In genomic region chr10:119688033-119688508, GRCh38 we compare ENCODE assay signal across 1 cellular context.
TF ChIP-seq lines count a peak whose summit lies in the region.

No MANE protein-coding gene starts in this region.

TF ChIP-seq in K562, 482 proteins besides CTCF, POLR2A, EP300 and RAD21 (continued from another document and continues in another):
- TF ChIP-seq HCFC1 (IDR thresholded peaks at IDR 0.05; ENCODE audit: low read depth, low read length), result no peak
- TF ChIP-seq ZBTB1 (CRISPR knock-in tag; IDR thresholded peaks at IDR 0.05; ENCODE audit: borderline replicate concordance, low read depth), result no peak
- TF ChIP-seq LEF1 (IDR thresholded peaks at IDR 0.05), result no peak
- no peak for TF ChIP-seq CHD1 (IDR thresholded peaks at IDR 0.05; ENCODE audit: low read length)
- no peak for TF ChIP-seq CREB1 (IDR thresholded peaks at IDR 0.05)
- no peak for TF ChIP-seq CREB1 (CRISPR knock-in tag; IDR thresholded peaks at IDR 0.05)
- TF ChIP-seq KLF13 (tag; IDR thresholded peaks at IDR 0.05; ENCODE audit: borderline replicate concordance, low read depth), result peak; percentile 75
- TF ChIP-seq KLF6 (CRISPR knock-in tag; IDR thresholded peaks at IDR 0.05; ENCODE audit: borderline replicate concordance), result peak; percentile 94
- no peak for TF ChIP-seq CBFA2T3 (IDR thresholded peaks at IDR 0.05)
- TF ChIP-seq FOXP1 (CRISPR knock-in tag; IDR thresholded peaks at IDR 0.05), result no peak
- TF ChIP-seq, protein P1, sequence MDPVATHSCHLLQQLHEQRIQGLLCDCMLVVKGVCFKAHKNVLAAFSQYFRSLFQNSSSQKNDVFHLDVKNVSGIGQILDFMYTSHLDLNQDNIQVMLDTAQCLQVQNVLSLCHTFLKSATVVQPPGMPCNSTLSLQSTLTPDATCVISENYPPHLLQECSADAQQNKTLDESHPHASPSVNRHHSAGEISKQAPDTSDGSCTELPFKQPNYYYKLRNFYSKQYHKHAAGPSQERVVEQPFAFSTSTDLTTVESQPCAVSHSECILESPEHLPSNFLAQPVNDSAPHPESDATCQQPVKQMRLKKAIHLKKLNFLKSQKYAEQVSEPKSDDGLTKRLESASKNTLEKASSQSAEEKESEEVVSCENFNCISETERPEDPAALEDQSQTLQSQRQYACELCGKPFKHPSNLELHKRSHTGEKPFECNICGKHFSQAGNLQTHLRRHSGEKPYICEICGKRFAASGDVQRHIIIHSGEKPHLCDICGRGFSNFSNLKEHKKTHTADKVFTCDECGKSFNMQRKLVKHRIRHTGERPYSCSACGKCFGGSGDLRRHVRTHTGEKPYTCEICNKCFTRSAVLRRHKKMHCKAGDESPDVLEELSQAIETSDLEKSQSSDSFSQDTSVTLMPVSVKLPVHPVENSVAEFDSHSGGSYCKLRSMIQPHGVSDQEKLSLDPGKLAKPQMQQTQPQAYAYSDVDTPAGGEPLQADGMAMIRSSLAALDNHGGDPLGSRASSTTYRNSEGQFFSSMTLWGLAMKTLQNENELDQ (CRISPR knock-in tag; IDR thresholded peaks at IDR 0.05; ENCODE audit: borderline replicate concordance), result no peak
- no peak for TF ChIP-seq HES1 (IDR thresholded peaks at IDR 0.05; ENCODE audit: low read depth)
- no peak for TF ChIP-seq KDM5B (IDR thresholded peaks at IDR 0.05; ENCODE audit: insufficient replicate concordance, low read depth, low read length)
- no peak for TF ChIP-seq PREB (CRISPR knock-in tag; IDR thresholded peaks at IDR 0.05)
- no peak for TF ChIP-seq GATA2 (CRISPR knock-in tag; IDR thresholded peaks at IDR 0.05)
- no peak for TF ChIP-seq MAFF (IDR thresholded peaks at IDR 0.05; ENCODE audit: low read length)
- TF ChIP-seq, protein P2, sequence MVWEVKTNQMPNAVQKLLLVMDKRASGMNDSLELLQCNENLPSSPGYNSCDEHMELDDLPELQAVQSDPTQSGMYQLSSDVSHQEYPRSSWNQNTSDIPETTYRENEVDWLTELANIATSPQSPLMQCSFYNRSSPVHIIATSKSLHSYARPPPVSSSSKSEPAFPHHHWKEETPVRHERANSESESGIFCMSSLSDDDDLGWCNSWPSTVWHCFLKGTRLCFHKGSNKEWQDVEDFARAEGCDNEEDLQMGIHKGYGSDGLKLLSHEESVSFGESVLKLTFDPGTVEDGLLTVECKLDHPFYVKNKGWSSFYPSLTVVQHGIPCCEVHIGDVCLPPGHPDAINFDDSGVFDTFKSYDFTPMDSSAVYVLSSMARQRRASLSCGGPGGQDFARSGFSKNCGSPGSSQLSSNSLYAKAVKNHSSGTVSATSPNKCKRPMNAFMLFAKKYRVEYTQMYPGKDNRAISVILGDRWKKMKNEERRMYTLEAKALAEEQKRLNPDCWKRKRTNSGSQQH (CRISPR knock-in tag; IDR thresholded peaks at IDR 0.05), result 0 out of 2 replicates have a peak, but pooled peaks have one; percentile 40
- TF ChIP-seq PHF20 (IDR thresholded peaks at IDR 0.05; ENCODE audit: partially characterized antibody), result no peak
- no peak for TF ChIP-seq MLLT1 (IDR thresholded peaks at IDR 0.05)
- no peak for TF ChIP-seq BHLHE40 (IDR thresholded peaks at IDR 0.05; ENCODE audit: low read length)
- TF ChIP-seq KHSRP (IDR thresholded peaks at IDR 0.05), result no peak
- TF ChIP-seq SNRNP70 (optimal IDR thresholded peaks at IDR 0.05; ENCODE audit: low read depth, low read length), result no peak
- no peak for TF ChIP-seq ESRRA (IDR thresholded peaks at IDR 0.05; ENCODE audit: borderline replicate concordance, low read depth)
- no peak for TF ChIP-seq FOXP4 (CRISPR knock-in tag; IDR thresholded peaks at IDR 0.05; ENCODE audit: borderline replicate concordance)
- no peak for TF ChIP-seq CBX2 (IDR thresholded peaks at IDR 0.05; ENCODE audit: insufficient read depth, low read length, poor library complexity, severe bottlenecking)
- no peak for TF ChIP-seq ZNF431 (CRISPR knock-in tag; IDR thresholded peaks at IDR 0.05)
- TF ChIP-seq, protein P3, sequence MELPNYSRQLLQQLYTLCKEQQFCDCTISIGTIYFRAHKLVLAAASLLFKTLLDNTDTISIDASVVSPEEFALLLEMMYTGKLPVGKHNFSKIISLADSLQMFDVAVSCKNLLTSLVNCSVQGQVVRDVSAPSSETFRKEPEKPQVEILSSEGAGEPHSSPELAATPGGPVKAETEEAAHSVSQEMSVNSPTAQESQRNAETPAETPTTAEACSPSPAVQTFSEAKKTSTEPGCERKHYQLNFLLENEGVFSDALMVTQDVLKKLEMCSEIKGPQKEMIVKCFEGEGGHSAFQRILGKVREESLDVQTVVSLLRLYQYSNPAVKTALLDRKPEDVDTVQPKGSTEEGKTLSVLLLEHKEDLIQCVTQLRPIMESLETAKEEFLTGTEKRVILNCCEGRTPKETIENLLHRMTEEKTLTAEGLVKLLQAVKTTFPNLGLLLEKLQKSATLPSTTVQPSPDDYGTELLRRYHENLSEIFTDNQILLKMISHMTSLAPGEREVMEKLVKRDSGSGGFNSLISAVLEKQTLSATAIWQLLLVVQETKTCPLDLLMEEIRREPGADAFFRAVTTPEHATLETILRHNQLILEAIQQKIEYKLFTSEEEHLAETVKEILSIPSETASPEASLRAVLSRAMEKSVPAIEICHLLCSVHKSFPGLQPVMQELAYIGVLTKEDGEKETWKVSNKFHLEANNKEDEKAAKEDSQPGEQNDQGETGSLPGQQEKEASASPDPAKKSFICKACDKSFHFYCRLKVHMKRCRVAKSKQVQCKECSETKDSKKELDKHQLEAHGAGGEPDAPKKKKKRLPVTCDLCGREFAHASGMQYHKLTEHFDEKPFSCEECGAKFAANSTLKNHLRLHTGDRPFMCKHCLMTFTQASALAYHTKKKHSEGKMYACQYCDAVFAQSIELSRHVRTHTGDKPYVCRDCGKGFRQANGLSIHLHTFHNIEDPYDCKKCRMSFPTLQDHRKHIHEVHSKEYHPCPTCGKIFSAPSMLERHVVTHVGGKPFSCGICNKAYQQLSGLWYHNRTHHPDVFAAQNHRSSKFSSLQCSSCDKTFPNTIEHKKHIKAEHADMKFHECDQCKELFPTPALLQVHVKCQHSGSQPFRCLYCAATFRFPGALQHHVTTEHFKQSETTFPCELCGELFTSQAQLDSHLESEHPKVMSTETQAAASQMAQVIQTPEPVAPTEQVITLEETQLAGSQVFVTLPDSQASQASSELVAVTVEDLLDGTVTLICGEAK (IDR thresholded peaks at IDR 0.05), result no peak
- TF ChIP-seq, protein P3 (CRISPR knock-in tag; IDR thresholded peaks at IDR 0.05), result no peak
- no peak for TF ChIP-seq ZNF184 (CRISPR knock-in tag; IDR thresholded peaks at IDR 0.05)
- TF ChIP-seq HOXB6 (CRISPR knock-in tag; IDR thresholded peaks at IDR 0.05; ENCODE audit: borderline replicate concordance), result no peak
- TF ChIP-seq ATF1 (CRISPR knock-in tag; IDR thresholded peaks at IDR 0.05), result no peak
- TF ChIP-seq ATF1 (tag; IDR thresholded peaks at IDR 0.05), result peak; percentile 48; the same call in 1 of the 2 replicates
- TF ChIP-seq CXXC5 (CRISPR knock-in tag; IDR thresholded peaks at IDR 0.05), result peak; percentile 61
- TF ChIP-seq ZC3H8 (IDR thresholded peaks at IDR 0.05), result no peak
- TF ChIP-seq, protein P4, sequence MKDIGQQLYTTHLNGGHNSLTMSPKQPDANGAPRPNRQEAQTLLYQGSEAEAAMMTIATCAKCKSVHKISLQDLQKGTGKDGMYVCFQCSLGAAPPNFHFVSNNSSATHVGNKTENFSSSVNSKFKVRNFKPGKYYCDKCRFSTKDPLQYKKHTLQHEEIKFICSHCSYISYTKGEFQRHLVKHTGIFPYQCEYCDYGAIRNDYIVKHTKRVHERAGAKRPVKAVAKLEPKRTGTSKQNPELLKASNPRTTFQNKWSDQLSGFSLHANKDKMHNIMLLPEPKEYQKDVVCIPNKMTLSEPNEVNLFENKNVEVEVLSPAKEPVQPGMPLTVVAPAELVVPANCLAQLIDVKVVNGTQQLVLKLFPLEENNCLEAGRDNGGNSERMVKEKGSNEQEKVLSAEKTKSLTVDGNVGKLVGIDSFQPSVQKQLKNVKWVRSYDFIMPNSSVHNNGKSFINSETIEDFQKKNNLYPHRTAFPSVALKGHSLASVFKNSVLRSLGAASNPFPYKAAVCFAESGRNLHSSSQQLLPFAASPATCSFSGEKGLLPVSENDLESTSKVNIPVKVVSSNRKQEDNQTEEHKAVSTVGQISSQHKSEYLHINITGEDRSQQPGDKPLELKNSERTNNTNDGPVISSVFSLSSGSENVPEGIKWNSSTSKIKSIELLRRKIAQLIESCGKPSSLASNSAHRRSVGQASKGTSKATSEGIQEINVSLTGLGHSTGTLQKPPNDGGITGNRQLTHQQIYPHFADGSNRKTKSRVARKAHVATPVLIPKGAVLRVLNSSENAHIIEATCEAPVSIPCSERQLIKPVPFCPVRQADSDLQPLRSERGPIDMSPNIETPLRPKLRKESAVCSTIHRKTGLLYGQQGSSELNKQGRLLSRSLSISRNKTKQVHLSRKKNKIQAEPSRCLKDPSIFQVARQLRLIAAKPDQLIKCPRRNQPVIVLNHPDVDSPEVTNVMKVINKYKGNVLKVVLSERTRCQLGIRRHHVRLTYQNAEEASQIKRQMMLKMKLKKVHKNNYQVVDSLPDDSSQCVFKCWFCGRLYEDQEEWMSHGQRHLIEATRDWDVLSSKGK (CRISPR knock-in tag; IDR thresholded peaks at IDR 0.05), result no peak
- no peak for TF ChIP-seq ILK (tag; IDR thresholded peaks at IDR 0.05; ENCODE audit: borderline replicate concordance, low read depth)
- TF ChIP-seq ZNF395 (CRISPR knock-in tag; IDR thresholded peaks at IDR 0.05), result peak; percentile 96
- TF ChIP-seq TARDBP (IDR thresholded peaks at IDR 0.05), result no peak
- no peak for TF ChIP-seq TCF7L2 (IDR thresholded peaks at IDR 0.05; ENCODE audit: low read depth, low read length)
